In the genomic region with DNA sequence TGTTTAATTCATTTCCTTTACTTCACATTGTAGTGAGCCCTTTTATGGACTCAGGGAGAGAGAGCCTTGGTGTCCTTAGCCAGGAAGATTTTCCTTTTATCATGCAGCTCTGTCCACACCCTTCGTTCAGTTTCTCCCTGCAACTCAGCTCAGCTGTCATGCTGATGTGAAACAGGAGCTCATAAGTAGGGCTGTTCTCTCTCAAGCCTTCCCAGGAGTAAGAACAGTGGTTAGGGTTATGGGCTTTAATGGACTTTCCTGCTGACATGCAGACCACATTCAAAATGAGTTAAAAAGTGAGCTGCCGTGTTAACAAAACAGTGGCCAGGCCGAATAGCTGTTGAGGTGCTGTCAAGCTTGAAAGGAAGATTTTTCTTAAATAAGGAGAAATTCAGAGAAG, we compare ENCODE assay signal across 1 cellular context.
TF ChIP-seq lines count a peak whose summit lies in the region.

No MANE protein-coding gene starts in this region.

TF ChIP-seq in SK-N-SH, 30 proteins besides CTCF, POLR2A, EP300 and RAD21 (continued from another document):
- TF ChIP-seq SIN3A (IDR thresholded peaks at IDR 0.05; ENCODE audit: borderline replicate concordance, low read depth, low read length) (peak; percentile 94), TEAD4 (IDR thresholded peaks at IDR 0.05; ENCODE audit: borderline replicate concordance, insufficient read depth) (peak; percentile 90), FOSL2 (IDR thresholded peaks at IDR 0.05; ENCODE audit: borderline replicate concordance, low read depth) (peak; percentile 17; the same call in 1 of the 2 replicates), YY1 (IDR thresholded peaks at IDR 0.05; ENCODE audit: low read depth) (no peak), GABPA (IDR thresholded peaks at IDR 0.05; ENCODE audit: low read depth) (no peak), FOXJ3 (CRISPR knock-in tag; IDR thresholded peaks at IDR 0.05) (peak; percentile 54; the same call in 1 of the 2 replicates), MEF2A (IDR thresholded peaks at IDR 0.05; ENCODE audit: borderline replicate concordance, low read depth) (no peak), TAF1 (IDR thresholded peaks at IDR 0.05; ENCODE audit: borderline replicate concordance, low read depth, low read length) (peak; percentile 25; the same call in 1 of the 2 replicates), SMC3 (IDR thresholded peaks at IDR 0.05; ENCODE audit: low read depth, low read length) (peak; percentile 21; the same call in 1 of the 2 replicates), EZH2phosphoT487 (IDR thresholded peaks at IDR 0.05; ENCODE audit: borderline replicate concordance, low read depth) (no peak), RXRA (IDR thresholded peaks at IDR 0.05; ENCODE audit: borderline replicate concordance, low read depth) (no peak), POLR2AphosphoS5 (IDR thresholded peaks at IDR 0.05; ENCODE audit: low read depth, low read length) (peak; percentile 96), RCOR1 (IDR thresholded peaks at IDR 0.05; ENCODE audit: low read length) (peak; percentile 76; the same call in 1 of the 2 replicates), NFIC (IDR thresholded peaks at IDR 0.05; ENCODE audit: borderline replicate concordance) (peak; percentile 76; the same call in 1 of the 2 replicates), NRF1 (IDR thresholded peaks at IDR 0.05; ENCODE audit: low read depth, low read length) (no peak)
- TF ChIP-seq, protein P1, sequence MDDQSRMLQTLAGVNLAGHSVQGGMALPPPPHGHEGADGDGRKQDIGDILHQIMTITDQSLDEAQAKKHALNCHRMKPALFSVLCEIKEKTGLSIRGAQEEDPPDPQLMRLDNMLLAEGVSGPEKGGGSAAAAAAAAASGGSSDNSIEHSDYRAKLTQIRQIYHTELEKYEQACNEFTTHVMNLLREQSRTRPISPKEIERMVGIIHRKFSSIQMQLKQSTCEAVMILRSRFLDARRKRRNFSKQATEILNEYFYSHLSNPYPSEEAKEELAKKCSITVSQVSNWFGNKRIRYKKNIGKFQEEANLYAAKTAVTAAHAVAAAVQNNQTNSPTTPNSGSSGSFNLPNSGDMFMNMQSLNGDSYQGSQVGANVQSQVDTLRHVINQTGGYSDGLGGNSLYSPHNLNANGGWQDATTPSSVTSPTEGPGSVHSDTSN (IDR thresholded peaks at IDR 0.05) = peak; percentile 99
- TF ChIP-seq, protein P2, sequence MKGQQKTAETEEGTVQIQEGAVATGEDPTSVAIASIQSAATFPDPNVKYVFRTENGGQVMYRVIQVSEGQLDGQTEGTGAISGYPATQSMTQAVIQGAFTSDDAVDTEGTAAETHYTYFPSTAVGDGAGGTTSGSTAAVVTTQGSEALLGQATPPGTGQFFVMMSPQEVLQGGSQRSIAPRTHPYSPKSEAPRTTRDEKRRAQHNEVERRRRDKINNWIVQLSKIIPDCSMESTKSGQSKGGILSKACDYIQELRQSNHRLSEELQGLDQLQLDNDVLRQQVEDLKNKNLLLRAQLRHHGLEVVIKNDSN (IDR thresholded peaks at IDR 0.05; ENCODE audit: borderline replicate concordance, low read depth) = no peak
- TF ChIP-seq, protein P3, sequence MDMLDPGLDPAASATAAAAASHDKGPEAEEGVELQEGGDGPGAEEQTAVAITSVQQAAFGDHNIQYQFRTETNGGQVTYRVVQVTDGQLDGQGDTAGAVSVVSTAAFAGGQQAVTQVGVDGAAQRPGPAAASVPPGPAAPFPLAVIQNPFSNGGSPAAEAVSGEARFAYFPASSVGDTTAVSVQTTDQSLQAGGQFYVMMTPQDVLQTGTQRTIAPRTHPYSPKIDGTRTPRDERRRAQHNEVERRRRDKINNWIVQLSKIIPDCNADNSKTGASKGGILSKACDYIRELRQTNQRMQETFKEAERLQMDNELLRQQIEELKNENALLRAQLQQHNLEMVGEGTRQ (IDR thresholded peaks at IDR 0.05; ENCODE audit: borderline replicate concordance, low read depth, low read length) = no peak
- TF ChIP-seq, protein P4, sequence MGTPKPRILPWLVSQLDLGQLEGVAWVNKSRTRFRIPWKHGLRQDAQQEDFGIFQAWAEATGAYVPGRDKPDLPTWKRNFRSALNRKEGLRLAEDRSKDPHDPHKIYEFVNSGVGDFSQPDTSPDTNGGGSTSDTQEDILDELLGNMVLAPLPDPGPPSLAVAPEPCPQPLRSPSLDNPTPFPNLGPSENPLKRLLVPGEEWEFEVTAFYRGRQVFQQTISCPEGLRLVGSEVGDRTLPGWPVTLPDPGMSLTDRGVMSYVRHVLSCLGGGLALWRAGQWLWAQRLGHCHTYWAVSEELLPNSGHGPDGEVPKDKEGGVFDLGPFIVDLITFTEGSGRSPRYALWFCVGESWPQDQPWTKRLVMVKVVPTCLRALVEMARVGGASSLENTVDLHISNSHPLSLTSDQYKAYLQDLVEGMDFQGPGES (IDR thresholded peaks at IDR 0.05; ENCODE audit: low read depth, low read length) = no peak
- TF ChIP-seq, protein P5, sequence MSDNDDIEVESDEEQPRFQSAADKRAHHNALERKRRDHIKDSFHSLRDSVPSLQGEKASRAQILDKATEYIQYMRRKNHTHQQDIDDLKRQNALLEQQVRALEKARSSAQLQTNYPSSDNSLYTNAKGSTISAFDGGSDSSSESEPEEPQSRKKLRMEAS (IDR thresholded peaks at IDR 0.05; ENCODE audit: low read depth) = 0 out of 2 replicates have a peak, but pooled peaks have one; percentile 59
